Comparison of ENCODE assay signal across 1 cellular context in the genomic region with DNA sequence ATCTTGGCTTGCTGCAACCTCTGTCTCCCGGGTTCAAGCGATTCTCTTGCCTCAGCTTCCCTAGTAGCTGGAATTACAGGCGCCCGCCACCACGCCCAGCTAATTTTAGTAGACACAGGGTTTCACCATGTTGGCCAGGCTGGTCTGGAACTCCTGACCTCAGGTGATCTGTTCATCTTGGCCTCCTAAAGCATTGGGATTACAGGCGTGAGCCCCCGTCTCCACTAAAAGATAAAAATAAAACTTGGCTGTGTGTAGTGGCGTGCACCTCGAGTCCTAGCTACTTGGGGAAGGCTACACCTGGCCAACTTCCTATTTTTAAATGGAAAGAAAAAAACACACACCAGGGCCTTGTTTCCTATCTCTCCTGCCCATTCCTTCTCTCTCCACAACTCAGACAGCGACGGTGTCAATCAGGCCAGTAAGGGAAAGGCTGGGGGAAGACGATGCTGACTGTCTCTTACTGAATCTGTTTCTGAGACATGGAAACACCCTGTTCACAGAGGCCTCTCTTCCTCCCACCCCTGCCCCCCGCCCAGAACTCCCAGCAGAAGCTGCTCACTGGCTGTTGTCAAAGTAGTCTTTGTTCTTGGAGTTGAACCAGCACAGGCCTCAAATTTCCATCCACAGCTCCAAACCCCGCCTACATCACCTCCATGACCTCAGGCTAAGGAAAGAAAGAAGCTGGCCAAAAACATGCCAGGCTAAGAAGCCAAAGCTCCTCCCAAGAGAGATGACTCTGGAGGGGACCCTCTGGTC.
TF ChIP-seq lines count a peak whose summit lies in the region.

No MANE protein-coding gene starts in this region.

TF ChIP-seq in H1, 55 proteins besides CTCF, POLR2A, EP300 and RAD21 (continued from another document):
- TF ChIP-seq HDAC2 (IDR thresholded peaks at IDR 0.05; ENCODE audit: borderline replicate concordance in 1 of 2, low read depth in 2 of 2, low read length in 2 of 2) = no peak
- TF ChIP-seq CEBPB (IDR thresholded peaks at IDR 0.05; ENCODE audit: low read depth, low read length) = no peak
- no peak for TF ChIP-seq POU5F1 (IDR thresholded peaks at IDR 0.05; ENCODE audit: low read depth, low read length)
- no peak for TF ChIP-seq PHF8 (conservative IDR thresholded peaks at IDR 0.05; ENCODE audit: low read depth, low read length)
